ENCODE assay signal across 8 cellular contexts in the genomic region with DNA sequence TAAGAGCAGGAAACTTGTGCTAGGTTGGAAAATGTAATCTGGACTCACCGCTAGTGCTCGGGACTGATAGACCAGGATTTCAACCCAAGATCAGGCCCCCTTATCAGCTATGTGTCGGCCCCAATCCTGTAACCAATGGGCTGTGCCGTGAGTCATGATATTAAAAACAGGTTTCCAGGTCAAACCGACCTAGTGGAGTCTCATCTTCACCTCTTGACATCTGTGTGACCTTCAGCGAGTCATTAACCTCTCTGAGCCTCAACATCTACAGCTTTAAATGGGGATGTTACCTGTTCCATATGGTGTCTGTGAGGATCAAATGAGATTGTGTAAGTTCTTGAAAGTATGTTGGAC. TPM values are rescaled to one million over a fixed set of nuclear protein-coding genes. Genes with fewer than 3 reads are reported as not detected.
A peak's percentile ranks its signal among the peaks of the same experiment; 100 is the strongest.
DNase-seq lines count a peak whose midpoint lies in the region; ATAC-seq, FAIRE-seq and TF ChIP-seq lines count a peak whose summit lies in the region.

No MANE protein-coding gene starts in this region.

- peaks cover 7% of the 10 kb centered on the region for H3K36me3 Mint-ChIP-seq in activated naive CD4-positive, alpha-beta T cell treated with anti-CD3 and anti-CD28 coated beads, Interleukin-2, amount 50 U/mL, for 24 hours

- TF ChIP-seq POLR2A in GM18505 (IDR thresholded peaks at IDR 0.05; ENCODE audit: borderline replicate concordance, extremely low read depth, insufficient read depth, insufficient read length), result no peak

- H3K9me3 ChIP-seq in keratinocyte (ENCODE audit: control insufficient read depth, low read depth, low read length), result no peaks in the 10 kb centered on the region
- no peaks in the 10 kb centered on the region for H3K9me3 ChIP-seq in subcutaneous abdominal adipose tissue (ENCODE audit: control insufficient read depth in 5 of 5, low read length in 5 of 5)

- H3K4me1 Mint-ChIP-seq in activated naive CD4-positive, alpha-beta T cell treated with anti-CD3 and anti-CD28 coated beads, Interleukin-2, amount 50 U/mL, for 24 hours, result peaks cover 55% of the 10 kb centered on the region

- no peak for TF ChIP-seq CTCF in GM12875 (IDR thresholded peaks at IDR 0.05; ENCODE audit: borderline replicate concordance, insufficient read depth, low read depth, low read length)
- TF ChIP-seq CTCF in keratinocyte (optimal IDR thresholded peaks at IDR 0.05 in 1 of 3, IDR thresholded peaks at IDR 0.05 in 1 of 3, conservative IDR thresholded peaks at IDR 0.05 in 1 of 3; ENCODE audit: extremely low read depth in 1 of 3, insufficient read depth in 2 of 3, low read length in 3 of 3), result no peak

- H3K4me1 ChIP-seq in keratinocyte (ENCODE audit: control insufficient read depth, extremely low read depth, insufficient read depth, low read length) (peaks cover 23% of the 10 kb centered on the region), subcutaneous abdominal adipose tissue (ENCODE audit: control insufficient read depth in 5 of 5, insufficient read depth in 5 of 5, low read length in 5 of 5) (peaks cover 9 to 37% (median 32%) of the 10 kb centered on the region in 5 donors)

- FAIRE-seq in keratinocyte (lab: Jason Lieb, UNC), result no peak

- H3K4me2 ChIP-seq in keratinocyte (ENCODE audit: control insufficient read depth, extremely low read depth, insufficient read depth, low read depth, low read length), result peak overlapping the region; percentile 100

- H3K36me3 ChIP-seq in keratinocyte (ENCODE audit: control insufficient read depth in 2 of 2, extremely low read depth in 1 of 2, insufficient read depth in 2 of 2, low read length in 2 of 2) (peaks cover 9 to 25% of the 10 kb centered on the region in 2 experiments), subcutaneous abdominal adipose tissue (ENCODE audit: control insufficient read depth in 5 of 5, insufficient read depth in 5 of 5, low read length in 5 of 5) (peaks cover 10 to 16% (median 15%) of the 10 kb centered on the region in 5 donors)

- peak overlapping the region; percentile 76 for H3K27ac Mint-ChIP-seq in activated naive CD4-positive, alpha-beta T cell treated with anti-CD3 and anti-CD28 coated beads, Interleukin-2, amount 50 U/mL, for 24 hours

- dilution Hi-C loops in keratinocyte (cut with MboI; ENCODE audit: extremely low pct_ligation_motif_present, low sequenced_read_pairs), result no loop called here

- peaks cover 7% of the 10 kb centered on the region for H4K20me1 ChIP-seq in keratinocyte (ENCODE audit: control insufficient read depth, extremely low read depth, insufficient read depth, low read length)

- H3K27me3 Mint-ChIP-seq in activated naive CD4-positive, alpha-beta T cell treated with anti-CD3 and anti-CD28 coated beads, Interleukin-2, amount 50 U/mL, for 24 hours, result no peaks in the 10 kb centered on the region

- H3K27me3 ChIP-seq in keratinocyte (ENCODE audit: control insufficient read depth, extremely low read depth, insufficient read depth, low read length) (no peaks in the 10 kb centered on the region), subcutaneous abdominal adipose tissue (ENCODE audit: control insufficient read depth in 5 of 5, insufficient read depth in 4 of 5, low read length in 5 of 5) (peaks cover 0 to 2% (median 0%) of the 10 kb centered on the region in 5 donors)

- H3K4me3 Mint-ChIP-seq in activated naive CD4-positive, alpha-beta T cell treated with anti-CD3 and anti-CD28 coated beads, Interleukin-2, amount 50 U/mL, for 24 hours, result peak overlapping the region; percentile 90

- peak overlapping the region; percentile 79 for H3K27ac ChIP-seq in keratinocyte (ENCODE audit: control insufficient read depth, insufficient read depth, low read length)
- H3K27ac ChIP-seq in subcutaneous abdominal adipose tissue (ENCODE audit: low read depth, low read length), result peak overlapping the region; percentile 96

- no peak for DNase-seq in keratinocyte (ENCODE audit: low read depth, low spot score)
- no peak for DNase-seq in SIG-M5 (lab: John Stamatoyannopoulos, UW)
- no peak for DNase-seq in occipital lobe (lab: John Stamatoyannopoulos, UW)

- ATAC-seq in HG03064 (IDR thresholded peaks at IDR 0.05; ENCODE audit: low read depth, unreplicated experiment), result peak; percentile 11
- ATAC-seq in GM18505 (IDR thresholded peaks at IDR 0.05; ENCODE audit: unreplicated experiment), result no peak

- H3K9me1 ChIP-seq in keratinocyte (ENCODE audit: control insufficient read depth, extremely low read depth, insufficient read depth, low read length), result peaks cover 3% of the 10 kb centered on the region

- peak overlapping the region; percentile 86 for H3K9ac ChIP-seq in keratinocyte (ENCODE audit: control insufficient read depth, extremely low read depth, insufficient read depth, low read length)
- H3K9ac ChIP-seq in subcutaneous abdominal adipose tissue (ENCODE audit: low read length in 5 of 5), result peak overlapping the region; percentile 94 to 99 (median 98)

- peak overlapping the region; percentile 79 for H3K4me3 ChIP-seq in GM12875 (ENCODE audit: low read depth, low read length)
- H3K4me3 ChIP-seq in keratinocyte (ENCODE audit: control insufficient read depth in 2 of 3, extremely low read depth in 1 of 3, insufficient read depth in 2 of 3, low read depth in 1 of 3, low read length in 3 of 3), result peak overlapping the region; percentile 85 to 96 (median 92)
- H3K4me3 ChIP-seq in subcutaneous abdominal adipose tissue (ENCODE audit: low read depth in 1 of 5, low read length in 5 of 5), result peak overlapping the region; percentile 90 to 99 (median 95)

- H3K79me2 ChIP-seq in keratinocyte (ENCODE audit: control insufficient read depth, insufficient read depth, low read length), result peaks cover 76% of the 10 kb centered on the region

- H3K9me3 Mint-ChIP-seq in activated naive CD4-positive, alpha-beta T cell treated with anti-CD3 and anti-CD28 coated beads, Interleukin-2, amount 50 U/mL, for 24 hours, result no peaks in the 10 kb centered on the region

- H2AFZ ChIP-seq in keratinocyte (ENCODE audit: control insufficient read depth, low read length), result peak overlapping the region; percentile 1

RNA-seq across cellular contexts. Expression of gene PMM2, which starts 0.5 kb away (rescaled TPM):
- 30.2 to 48.6 TPM (median 38.6 TPM) in 3 replicates for polyA plus RNA-seq in keratinocyte
- 84.5 TPM for polyA plus RNA-seq in keratinocyte (2011; ENCODE audit: low read depth)
- 28.6 and 29.3 TPM in 2 replicates for polyA plus RNA-seq in keratinocyte (2011; cell fraction: cytosol; rRNA removed)
- polyA plus RNA-seq in keratinocyte (2011; cell fraction: nucleus; rRNA removed), result 45.1 and 48.1 TPM in 2 replicates
- polyA plus RNA-seq in keratinocyte (2012; ENCODE audit: low replicate concordance), result 25.7 and 49.3 TPM in 2 replicates
- polyA minus RNA-seq in keratinocyte, result 10.7 to 20.5 TPM (median 17.0 TPM) in 3 replicates
- polyA minus RNA-seq in keratinocyte (2011; cell fraction: cytosol; rRNA and poly(A)+ RNA removed), result 17.3 TPM
- 13.1 and 27.4 TPM in 2 replicates for polyA minus RNA-seq in keratinocyte (2011; cell fraction: nucleus; rRNA and poly(A)+ RNA removed)
- total RNA-seq in occipital lobe, result 6.9 TPM

RNA-seq across cellular contexts. Expression of gene TMEM186, which starts 0.7 kb away (rescaled TPM):
- 7.8 to 9.8 TPM (median 8.1 TPM) in 3 replicates for polyA plus RNA-seq in keratinocyte
- 6.5 TPM for polyA plus RNA-seq in keratinocyte (2011; ENCODE audit: low read depth)
- 6.0 and 7.3 TPM in 2 replicates for polyA plus RNA-seq in keratinocyte (2011; cell fraction: cytosol; rRNA removed)
- polyA plus RNA-seq in keratinocyte (2011; cell fraction: nucleus; rRNA removed), result 11.9 and 14.2 TPM in 2 replicates
- 8.5 and 13.3 TPM in 2 replicates for polyA plus RNA-seq in keratinocyte (2012; ENCODE audit: low replicate concordance)
- 2.4 to 5.2 TPM (median 2.8 TPM) in 3 replicates for polyA minus RNA-seq in keratinocyte
- 1.3 TPM for polyA minus RNA-seq in keratinocyte (2011; cell fraction: cytosol; rRNA and poly(A)+ RNA removed)
- 1.8 and 1.9 TPM in 2 replicates for polyA minus RNA-seq in keratinocyte (2011; cell fraction: nucleus; rRNA and poly(A)+ RNA removed)
- total RNA-seq in occipital lobe, result 5.8 TPM
